Comparison of ENCODE assay signal across 22 cellular contexts in the genomic region with DNA sequence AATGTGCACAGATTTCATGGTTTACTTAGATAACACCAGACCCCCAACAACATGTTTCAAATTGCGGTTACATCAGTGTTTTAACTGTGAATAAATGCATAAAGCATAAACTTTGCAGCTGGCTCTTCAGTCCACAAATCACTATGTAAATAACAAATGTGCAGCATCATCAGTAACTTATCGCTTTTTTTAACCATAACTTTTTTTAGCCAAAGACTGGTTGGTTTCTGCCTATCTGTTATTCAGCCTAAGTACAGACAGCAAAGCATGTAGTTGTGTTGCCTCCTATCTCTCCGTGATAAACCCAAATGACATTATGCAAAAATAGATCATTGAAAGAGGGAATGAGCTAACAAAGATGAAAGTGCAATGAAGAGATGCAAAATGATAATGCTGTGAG.
"Had no signal": no experiment of that assay in that cellular context is flagged by ENCODE, and none has a peak within 500 bp of the region (broad histone marks: within the 10 kb centered on the region; RNA-seq: fewer than 3 reads in every experiment).

No MANE protein-coding gene starts in this region.

- FAIRE-seq: HTR-8/SVneo had no signal

- H3K4me1 ChIP-seq: SJCRH30 had no signal

- H3K9me3 ChIP-seq: SJCRH30 had no signal

- H3K4me3 ChIP-seq: SJCRH30 had no signal

- DNase-seq: KBM-7, NCI-H1092, NCI-H1105 treated with DMSO at 0.1 percent for 48 hours, NCI-H1417 treated with DMSO at 0.1 percent for 48 hours, NCI-H146, NCI-H187 treated with DMSO at 0.1 percent for 48 hours, NCI-H2029 treated with DMSO at 0.1 percent for 48 hours, NCI-H2171 treated with DMSO at 0.1 percent for 48 hours, NCI-H345, NCI-H446 treated with DMSO at 0.1 percent for 48 hours, NCI-H524, NCI-H526 treated with DMSO at 0.1 percent for 48 hours, NCI-H748 treated with DMSO at 0.1 percent for 48 hours, PC-3, SHP77 treated with DMSO at 0.1 percent for 48 hours, SJCRH30, T-helper 1 cell had no signal

- H3K36me3 ChIP-seq: SJCRH30 had no signal

- H3K27ac ChIP-seq: HL-60, SJCRH30 had no signal

- ATAC-seq: Panc1, PC-3, Right ventricle myocardium inferior, SK-N-SH treated with all-trans-retinoic acid at 6 μM for 48 hours had no signal
